Comparison of ENCODE assay signal across 10 cellular contexts in the genomic region with DNA sequence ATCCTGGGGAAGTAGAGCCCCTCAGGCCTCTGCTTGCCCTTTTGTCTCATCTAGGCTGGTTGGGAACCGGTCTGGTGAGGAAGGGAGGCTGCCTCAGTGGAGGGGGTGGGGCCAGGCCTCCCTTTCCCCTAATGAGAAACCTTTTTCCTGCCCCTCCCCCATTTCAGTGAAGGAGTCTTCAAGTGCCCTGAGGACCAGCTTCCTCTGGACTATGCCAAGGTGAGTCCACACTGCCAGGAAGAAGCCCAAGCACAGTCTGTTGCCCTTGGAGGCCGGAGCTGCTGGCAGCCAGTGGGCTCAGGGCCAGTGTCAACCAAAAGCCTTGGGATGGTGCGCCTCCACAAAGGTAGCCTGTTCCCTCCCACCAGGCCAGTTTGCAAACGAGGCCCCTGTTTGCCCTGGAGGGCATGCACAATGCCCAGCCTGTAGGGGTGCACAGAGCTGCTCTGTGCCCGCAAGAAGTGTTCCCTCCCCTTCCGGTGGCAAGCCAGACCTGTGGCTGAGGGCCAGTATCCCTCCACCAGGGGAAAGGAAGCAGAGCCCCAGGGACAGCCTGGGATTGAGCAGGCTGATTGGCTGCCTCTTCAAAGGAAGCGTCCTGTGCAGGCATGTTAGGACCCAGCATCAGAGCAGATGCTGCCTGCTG. TPM values are rescaled to one million over a fixed set of nuclear protein-coding genes. Genes with fewer than 3 reads are reported as not detected.
DNase-seq lines count a peak whose midpoint lies in the region; ATAC-seq and TF ChIP-seq lines count a peak whose summit lies in the region.
"Had no signal": no experiment of that assay in that cellular context is flagged by ENCODE, and none has a peak within 500 bp of the region (broad histone marks: within the 10 kb centered on the region; RNA-seq: fewer than 3 reads in every experiment).

No MANE protein-coding gene starts in this region.

- H3K27me3 Mint-ChIP-seq in central memory CD8-positive, alpha-beta T cell, result no peaks in the 10 kb centered on the region
- H3K27me3 Mint-ChIP-seq in effector memory CD8-positive, alpha-beta T cell, result no peaks in the 10 kb centered on the region

- TF ChIP-seq POLR2A in gastrocnemius medialis (IDR thresholded peaks at IDR 0.05), result no peak

- H3K4me3 ChIP-seq in mucosa of rectum (ENCODE audit: low read length in 2 of 2) (peak overlapping the region; percentile 76 to 83), gastrocnemius medialis (no peak overlapping the region)

- no peak for TF ChIP-seq CTCF in 22Rv1 (IDR thresholded peaks at IDR 0.05)
- TF ChIP-seq CTCF in gastrocnemius medialis (IDR thresholded peaks at IDR 0.05 in 4 of 5, conservative IDR thresholded peaks at IDR 0.05 in 1 of 5), result no peak

- in situ Hi-C loops in gastrocnemius medialis (cut with MboI; ENCODE audit: low sequenced_read_pairs in 4 of 4), result no loop called here

- H3K36me3 Mint-ChIP-seq in central memory CD8-positive, alpha-beta T cell (ENCODE audit: insufficient read depth), result peaks cover 17% of the 10 kb centered on the region
- H3K36me3 Mint-ChIP-seq in effector memory CD8-positive, alpha-beta T cell (ENCODE audit: insufficient read depth), result peaks cover 58% of the 10 kb centered on the region

- H3K4me1 ChIP-seq in mucosa of rectum (ENCODE audit: control insufficient read depth in 2 of 2, insufficient read depth in 2 of 2, low read length in 2 of 2) (peaks cover 47 to 59% of the 10 kb centered on the region in 2 donors), gastrocnemius medialis (peaks cover 27 to 29% of the 10 kb centered on the region in 2 donors)

- H3K36me3 ChIP-seq in mucosa of rectum (ENCODE audit: control insufficient read depth in 2 of 2, insufficient read depth in 2 of 2, low read length in 2 of 2), result peaks cover 27 to 35% of the 10 kb centered on the region in 2 donors
- H3K36me3 ChIP-seq in gastrocnemius medialis, result no peaks in the 10 kb centered on the region

- DNase-seq in NCI-H1092 treated with DMSO at 0.1 percent for 48 hours (lab: John Stamatoyannopoulos, UW), result peak; percentile 59
- no peak for DNase-seq in central memory CD8-positive, alpha-beta T cell (ENCODE audit: low spot score in 2 of 2)
- DNase-seq in gastrocnemius medialis, result no peak
- no peak for DNase-seq in effector memory CD8-positive, alpha-beta T cell
- DNase-seq: cerebellar nuclear complex, MM.1S had no signal

- no peak overlapping the region for H3K27ac Mint-ChIP-seq in central memory CD8-positive, alpha-beta T cell (ENCODE audit: low read depth)
- peak overlapping the region in 1 of 2 donors; percentile 82 for H3K27ac Mint-ChIP-seq in effector memory CD8-positive, alpha-beta T cell

- H3K9ac ChIP-seq in mucosa of rectum (ENCODE audit: low read depth in 1 of 2, low read length in 2 of 2), result peak overlapping the region; percentile 34 to 83

- intact Hi-C loops in gastrocnemius medialis (cut with DNase I; ENCODE audit: low total_unique reads), result no loop called here

- H3K4me3 Mint-ChIP-seq in central memory CD8-positive, alpha-beta T cell, result peak overlapping the region; percentile 34
- H3K4me3 Mint-ChIP-seq in effector memory CD8-positive, alpha-beta T cell, result no peak overlapping the region

- H3K4me1 Mint-ChIP-seq in central memory CD8-positive, alpha-beta T cell, result peaks cover 21% of the 10 kb centered on the region
- H3K4me1 Mint-ChIP-seq in effector memory CD8-positive, alpha-beta T cell (ENCODE audit: low read depth in 2 of 2), result peaks cover 12 to 14% of the 10 kb centered on the region in 2 donors

- no peak for ATAC-seq in central memory CD8-positive, alpha-beta T cell (replicated peaks; ENCODE audit: extremely low read depth, poor library complexity, severe bottlenecking)
- ATAC-seq in HG03280 (IDR thresholded peaks at IDR 0.05; ENCODE audit: unreplicated experiment) (no peak), gastrocnemius medialis (no peak), GM18519 (IDR thresholded peaks at IDR 0.05; ENCODE audit: low FRiP score, unreplicated experiment) (no peak)
- ATAC-seq in effector memory CD8-positive, alpha-beta T cell (replicated peaks), result no peak

- H3K27me3 ChIP-seq in mucosa of rectum (ENCODE audit: control insufficient read depth in 2 of 2, insufficient read depth in 2 of 2, low read length in 2 of 2), result no peaks in the 10 kb centered on the region
- H3K27me3 ChIP-seq in gastrocnemius medialis, result no peaks in the 10 kb centered on the region

- no peaks in the 10 kb centered on the region for H3K9me3 Mint-ChIP-seq in central memory CD8-positive, alpha-beta T cell
- no peaks in the 10 kb centered on the region for H3K9me3 Mint-ChIP-seq in effector memory CD8-positive, alpha-beta T cell

- H3K27ac ChIP-seq in 22Rv1 (peak overlapping the region; percentile 96), mucosa of rectum (ENCODE audit: low read depth in 2 of 2, low read length in 2 of 2) (peak overlapping the region; percentile 97 to 98), gastrocnemius medialis (peak overlapping the region in 1 of 4 donors; percentile 54)

- H3K9me3 ChIP-seq in mucosa of rectum (ENCODE audit: control insufficient read depth in 2 of 2, low read length in 2 of 2), result no peaks in the 10 kb centered on the region
- no peaks in the 10 kb centered on the region for H3K9me3 ChIP-seq in gastrocnemius medialis

RNA-seq across cellular contexts. Expression of a gene that starts 3.4 kb away (rescaled TPM):
- 1 to 10 TPM; 2.0 to 6.4 (median 3.8) TPM for total RNA-seq in gastrocnemius medialis

RNA-seq across cellular contexts. Expression of a gene that starts 18.6 kb away (rescaled TPM):
- total RNA-seq in gastrocnemius medialis, result 1 to 10 TPM; 1.3 to 8.1 (median 1.9) TPM

RNA-seq across cellular contexts. Expression of a gene that starts 21.1 kb away (rescaled TPM):
- total RNA-seq in gastrocnemius medialis, result under 1 TPM in 3 of 4 donors, not detected in 1; 0.46 to 0.82 (median 0.75) TPM

RNA-seq across cellular contexts. Expression of a gene that starts 27.4 kb away (rescaled TPM):
- 100 to 1,000 TPM; 434 to 647 (median 533) TPM for total RNA-seq in gastrocnemius medialis

RNA-seq across cellular contexts. Expression of a gene that starts 29.5 kb away (rescaled TPM):
- total RNA-seq in gastrocnemius medialis, result 10 to 100 TPM; 14.9 to 53.3 (median 32.7) TPM

Comparison
In these comparisons a context has a peak if more than half of its experiments do, and no peak if none do; other contexts are left out.
1. H3K4me3 ChIP-seq: peak in mucosa of rectum (2 of 2); none in gastrocnemius medialis (0 of 4).